In genomic region chr4:159705334-159705733, GRCh38 we compare ENCODE assay signal across 21 cellular contexts.
DNase-seq lines count a peak whose midpoint lies in the region; FAIRE-seq and TF ChIP-seq lines count a peak whose summit lies in the region.
"Had no signal": no experiment of that assay in that cellular context is flagged by ENCODE, and none has a peak within 500 bp of the region (broad histone marks: within the 10 kb centered on the region; RNA-seq: fewer than 3 reads in every experiment).

No MANE protein-coding gene starts in this region.

- TF ChIP-seq CTCF in D721Med (IDR thresholded peaks at IDR 0.05; ENCODE audit: insufficient read depth, missing control alignments): no peak
- TF ChIP-seq CTCF in neural crest cell (conservative IDR thresholded peaks at IDR 0.05): no peak
- TF ChIP-seq CTCF in Calu3 (IDR thresholded peaks at IDR 0.05; ENCODE audit: unreplicated experiment): no peak
- TF ChIP-seq CTCF in RWPE1 (conservative IDR thresholded peaks at IDR 0.05; ENCODE audit: low read depth): no peak

- POLR2A ChIA-PET in RWPE1 (lab: Yijun Ruan, JAX; ENCODE audit: low non-redundant PET): no interaction called here

- DNase-seq in D721Med (ENCODE audit: insufficient read length, low spot score) (no peak), SK-N-DZ (ENCODE audit: low spot score) (peak; percentile 60), neural crest cell (ENCODE audit: low read depth, low spot score) (no peak), inferior parietal cortex (ENCODE audit: extremely low spot score) (no peak), Calu3 (no peak), RWPE1 (ENCODE audit: low spot score) (no peak), midbrain (lab: John Stamatoyannopoulos, UW) (no peak)
- DNase-seq: CD4-positive, alpha-beta T cell; CD8-positive, alpha-beta memory T cell; DMS153; EL; GDM1; GM23248; H7; HCEC 1CT had no signal

- no TSS peak for BruUV-seq in Calu3 (replicated peaks; lab: Mats Ljungman, UMichigan)

- H3K36me3 Mint-ChIP-seq in neural crest cell (ENCODE audit: low read depth): peaks cover 7% of the 10 kb centered on the region
- no peaks in the 10 kb centered on the region for H3K36me3 Mint-ChIP-seq in Calu3 (ENCODE audit: insufficient read depth, unreplicated experiment)
- H3K36me3 Mint-ChIP-seq: CD14-positive monocyte; CD8-positive, alpha-beta memory T cell had no signal

- intact Hi-C loops in Calu3 (cut with micrococcal nuclease; ENCODE audit: unreplicated experiment): no loop called here

- peaks cover 10% of the 10 kb centered on the region for H3K9me3 Mint-ChIP-seq in neural crest cell
- peaks cover 6% of the 10 kb centered on the region for H3K9me3 Mint-ChIP-seq in Calu3 (ENCODE audit: low read depth, unreplicated experiment)

- peak; percentile 82 for FAIRE-seq in D721Med (lab: Jason Lieb, UNC)
- FAIRE-seq: GM12878, GM19239, H1 had no signal

- H3K27ac Mint-ChIP-seq in neural crest cell (ENCODE audit: unreplicated experiment) (no peak overlapping the region), Calu3 (ENCODE audit: unreplicated experiment) (no peak overlapping the region)
- H3K27ac Mint-ChIP-seq: B cell; CD14-positive monocyte; CD4-positive, alpha-beta T cell; CD8-positive, alpha-beta memory T cell had no signal

- H3K27me3 Mint-ChIP-seq in neural crest cell (ENCODE audit: low read depth) (no peaks in the 10 kb centered on the region), Calu3 (ENCODE audit: unreplicated experiment) (no peaks in the 10 kb centered on the region)
- H3K27me3 Mint-ChIP-seq: B cell; CD4-positive, alpha-beta T cell; CD8-positive, alpha-beta memory T cell had no signal

- peak overlapping the region; percentile 19 for H3K4me3 Mint-ChIP-seq in neural crest cell
- no peak overlapping the region for H3K4me3 Mint-ChIP-seq in Calu3 (ENCODE audit: low read depth, unreplicated experiment)
- H3K4me3 Mint-ChIP-seq: B cell; CD14-positive monocyte; CD4-positive, alpha-beta T cell; CD8-positive, alpha-beta memory T cell had no signal

- CTCF ChIA-PET in Calu3 (lab: Charles Lee): no interaction called here
- CTCF ChIA-PET in RWPE1 (lab: Yijun Ruan, JAX): interaction anchor here (0.7 kb wide), 1 partner anchor 1562 kb away, joined by 4 read pairs; no protein-coding TSS in a partner anchor

- H3K4me1 Mint-ChIP-seq in neural crest cell (peaks cover 22% of the 10 kb centered on the region), Calu3 (ENCODE audit: low read depth, unreplicated experiment) (no peaks in the 10 kb centered on the region)
- H3K4me1 Mint-ChIP-seq: B cell; CD14-positive monocyte; CD8-positive, alpha-beta memory T cell had no signal

- H3K27ac ChIP-seq in RWPE1: no peak overlapping the region
- H3K27ac ChIP-seq: BLaER1 treated with 17β-estradiol and CSF1 and Interleukin-3, amounts not matched to agents 10 nM and 100 nM; GM23248 had no signal
